In the genomic region with DNA sequence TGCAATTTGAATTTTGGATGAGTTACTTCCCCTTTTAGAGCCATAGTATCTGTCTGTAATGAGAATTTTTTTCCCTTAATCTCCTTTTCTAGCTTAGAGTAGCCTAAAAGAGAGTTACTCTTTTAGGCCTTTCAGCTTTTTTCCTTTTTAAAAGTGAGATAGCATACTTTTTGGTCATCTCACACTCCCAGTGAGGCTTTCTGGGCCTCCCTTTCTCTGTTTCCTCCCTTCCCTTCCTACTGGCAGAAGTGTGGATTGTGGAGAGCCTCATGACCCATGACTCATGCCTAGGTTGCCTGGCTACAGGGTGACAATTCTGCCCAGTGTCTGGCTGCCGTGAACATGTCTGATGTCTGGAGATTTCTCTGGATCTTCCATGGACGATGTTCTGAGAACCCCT, we compare ENCODE assay signal across 9 cellular contexts. TPM values are rescaled to one million over a fixed set of nuclear protein-coding genes. Genes with fewer than 3 reads are reported as not detected.
DNase-seq lines count a peak whose midpoint lies in the region; ATAC-seq and TF ChIP-seq lines count a peak whose summit lies in the region.
"Had no signal": no experiment of that assay in that cellular context is flagged by ENCODE, and none has a peak within 500 bp of the region (broad histone marks: within the 10 kb centered on the region; RNA-seq: fewer than 3 reads in every experiment).

No MANE protein-coding gene starts in this region.

- WGBS in psoas muscle, 3 donors, result 45 to 68% (median 64%) methylated on average over 2 of the region's 2 CpGs

- H3K9me3 ChIP-seq in Panc1 (ENCODE audit: control insufficient read depth, insufficient read depth, low read depth, low read length), result no peaks in the 10 kb centered on the region
- H3K9me3 ChIP-seq in psoas muscle, result no peaks in the 10 kb centered on the region

- POLR2A ChIA-PET in Panc1 (lab: Charles Lee), result no interaction called here

- peaks cover 98% of the 10 kb centered on the region for H3K36me3 Mint-ChIP-seq in Calu3 (ENCODE audit: insufficient read depth, unreplicated experiment)
- H3K36me3 Mint-ChIP-seq in activated T-cell treated with anti-CD3 and anti-CD28 coated beads, Interleukin-2, amount 50 U/mL, for 4 hours (ENCODE audit: insufficient read depth), result no peaks in the 10 kb centered on the region
- H3K36me3 Mint-ChIP-seq in GM23338 (ENCODE audit: low read depth), result no peaks in the 10 kb centered on the region

- H3K79me2 ChIP-seq in GM23338 (replicated peaks; ENCODE audit: insufficient read depth), result no peaks in the 10 kb centered on the region

- DNase-seq in Calu3 (peak; percentile 93), Panc1 (ENCODE audit: low read depth, low spot score) (no peak), fibroblast of the aortic adventitia (ENCODE audit: low read depth) (peak; percentile 83), psoas muscle (peak in 1 of 2 donors; percentile 42), GM23338 (ENCODE audit: low spot score) (no peak)
- no peak for DNase-seq in activated T-cell treated with anti-CD3 and anti-CD28 coated beads, Interleukin-2, amount 50 U/mL, for 4 hours
- DNase-seq in stimulated activated CD4-positive, alpha-beta T cell treated with anti-CD3 and anti-CD28 coated beads, Interleukin-1b, Interleukin-23, amount 100 ng/mL, for 48 hours, result no peak
- DNase-seq: NCI-H1092 treated with DMSO at 0.1 percent for 48 hours had no signal

- no peaks in the 10 kb centered on the region for H3F3A ChIP-seq in GM23338 (replicated peaks; ENCODE audit: low read depth)

- ATAC-seq in Panc1, result peak; percentile 80
- ATAC-seq in psoas muscle, result peak in 3 of 4 donors; percentile 49 to 61 (median 56)
- ATAC-seq in HG03460 (IDR thresholded peaks at IDR 0.05; ENCODE audit: unreplicated experiment), result no peak
- no peak for ATAC-seq in activated T-cell treated with anti-CD3 and anti-CD28 coated beads, Interleukin-2, amount 50 U/mL, for 4 hours
- no peak for ATAC-seq in GM23338

- BruUV-seq in Calu3 (replicated peaks; lab: Mats Ljungman, UMichigan), result no TSS peak
- no TSS peak for BruUV-seq in Panc1 (replicated peaks; lab: Mats Ljungman, UMichigan)

- H3K27me3 ChIP-seq in Panc1 (ENCODE audit: control insufficient read depth, insufficient read depth, low read length), result no peaks in the 10 kb centered on the region; the same call in 1 of the 2 replicates
- no peaks in the 10 kb centered on the region for H3K27me3 ChIP-seq in psoas muscle (ENCODE audit: insufficient read depth in 3 of 3, low read length in 2 of 3)
- H3K27me3 ChIP-seq in GM23338 (ENCODE audit: insufficient read depth), result no peaks in the 10 kb centered on the region

- H3K4me1 ChIP-seq in Panc1 (ENCODE audit: control insufficient read depth, insufficient read depth, low read length) (no peaks in the 10 kb centered on the region), psoas muscle (no peaks in the 10 kb centered on the region), GM23338 (ENCODE audit: insufficient read depth) (peaks cover 10% of the 10 kb centered on the region; the same call in 1 of the 2 replicates)

- H2AFZ ChIP-seq in GM23338, result no peak overlapping the region

- no peak for TF ChIP-seq CTCF in Calu3 (IDR thresholded peaks at IDR 0.05; ENCODE audit: unreplicated experiment)
- TF ChIP-seq CTCF in Panc1 (IDR thresholded peaks at IDR 0.05), result no peak
- no peak for TF ChIP-seq CTCF in fibroblast of the aortic adventitia (IDR thresholded peaks at IDR 0.05; ENCODE audit: insufficient read depth, low read length)
- no peak for TF ChIP-seq CTCF in psoas muscle (IDR thresholded peaks at IDR 0.05)
- TF ChIP-seq CTCF in GM23338 (conservative IDR thresholded peaks at IDR 0.05; ENCODE audit: low read depth in 2 of 2), result no peak

- H3K27me3 Mint-ChIP-seq in Calu3 (ENCODE audit: unreplicated experiment) (no peaks in the 10 kb centered on the region), GM23338 (ENCODE audit: insufficient read depth, low read depth, poor library complexity) (no peaks in the 10 kb centered on the region)
- peaks cover 20% of the 10 kb centered on the region for H3K27me3 Mint-ChIP-seq in activated T-cell treated with anti-CD3 and anti-CD28 coated beads, Interleukin-2, amount 50 U/mL, for 4 hours (ENCODE audit: low read depth)

- H3K4me3 Mint-ChIP-seq in Calu3 (ENCODE audit: low read depth, unreplicated experiment) (peak overlapping the region; percentile 26), GM23338 (no peak overlapping the region)
- no peak overlapping the region for H3K4me3 Mint-ChIP-seq in activated T-cell treated with anti-CD3 and anti-CD28 coated beads, Interleukin-2, amount 50 U/mL, for 4 hours

- H3K4me1 Mint-ChIP-seq in Calu3 (ENCODE audit: low read depth, unreplicated experiment) (peaks cover 69% of the 10 kb centered on the region), GM23338 (peaks cover 10% of the 10 kb centered on the region)
- peaks cover 5% of the 10 kb centered on the region for H3K4me1 Mint-ChIP-seq in activated T-cell treated with anti-CD3 and anti-CD28 coated beads, Interleukin-2, amount 50 U/mL, for 4 hours (ENCODE audit: low read depth)

- CTCF ChIA-PET in Calu3 (lab: Charles Lee), result interaction anchor here (0.7 to 2.9 kb wide), 5 partner anchors 10 to 619 kb away, joined by 5 to 11 read pairs (median 8); no protein-coding TSS in a partner anchor
- CTCF ChIA-PET in Panc1 (lab: Charles Lee), result no interaction called here

- peak overlapping the region; percentile 96 for H3K27ac Mint-ChIP-seq in Calu3 (ENCODE audit: unreplicated experiment)
- H3K27ac Mint-ChIP-seq in GM23338, result no peak overlapping the region

- intact Hi-C loops in Calu3 (cut with micrococcal nuclease; ENCODE audit: unreplicated experiment) (no loop called here), Panc1 (cut with micrococcal nuclease; ENCODE audit: unreplicated experiment) (no loop called here), psoas muscle (cut with DNase I) (no loop called here)

- in situ Hi-C loops in Panc1 (cut with HindIII; ENCODE audit: low pct_unique_long_range_greater_than_20kb, low sequenced_read_pairs), result no loop called here

- H4K20me1 ChIP-seq in GM23338 (replicated peaks; ENCODE audit: insufficient read depth), result no peaks in the 10 kb centered on the region

- no peaks in the 10 kb centered on the region for H3K9me3 Mint-ChIP-seq in Calu3 (ENCODE audit: low read depth, unreplicated experiment)
- H3K9me3 Mint-ChIP-seq in activated T-cell treated with anti-CD3 and anti-CD28 coated beads, Interleukin-2, amount 50 U/mL, for 4 hours, result no peaks in the 10 kb centered on the region
- H3K9me3 Mint-ChIP-seq in GM23338, result no peaks in the 10 kb centered on the region

- H3K4me2 ChIP-seq in GM23338, result no peak overlapping the region

- H3K9me2 ChIP-seq in GM23338 (ENCODE audit: insufficient read depth), result no peaks in the 10 kb centered on the region

- H3K36me3 ChIP-seq in Panc1 (ENCODE audit: control insufficient read depth, insufficient read depth, low read length) (no peaks in the 10 kb centered on the region), psoas muscle (ENCODE audit: insufficient read depth in 1 of 2, low read depth in 1 of 2) (no peaks in the 10 kb centered on the region), GM23338 (ENCODE audit: insufficient read depth) (no peaks in the 10 kb centered on the region)

- H3K4me3 ChIP-seq in Panc1 (ENCODE audit: low read depth in 2 of 2, low read length in 2 of 2) (no peak overlapping the region), fibroblast of the aortic adventitia (ENCODE audit: low read depth, low read length) (no peak overlapping the region), psoas muscle (no peak overlapping the region), GM23338 (no peak overlapping the region)

- no peak overlapping the region for H3K27ac ChIP-seq in Panc1 (ENCODE audit: low read length)
- H3K27ac ChIP-seq in psoas muscle, result no peak overlapping the region
- H3K27ac ChIP-seq in GM23338 (ENCODE audit: low read depth), result no peak overlapping the region

TF ChIP-seq in GM23338, 12 proteins besides CTCF, POLR2A, EP300 and RAD21 (continues in another document):
- no peak for TF ChIP-seq NANOG (IDR thresholded peaks at IDR 0.05; ENCODE audit: borderline replicate concordance)

RNA-seq across cellular contexts. Expression of a gene that starts 15.2 kb away (rescaled TPM):
- total RNA-seq in Calu3 (2022), result 1,389 and 1,709 TPM in 2 replicates
- total RNA-seq in Panc1 (2021; ENCODE audit: unreplicated experiment), result not detected
- polyA plus RNA-seq in Panc1 (2012; ENCODE audit: insufficient read length), result not detected
- not detected in 2 replicates for total RNA-seq in fibroblast of the aortic adventitia (ENCODE audit: low replicate concordance)
- 1 to 10 TPM in 1 of 4 donors, under 1 TPM in 1, not detected in 2; 0.25 to 1.5 TPM for total RNA-seq in psoas muscle
- under 1 TPM in 1 of 3 donors, not detected in 2; 0.03 TPM for polyA plus RNA-seq in psoas muscle
- not detected for total RNA-seq in activated T-cell treated with anti-CD3 and anti-CD28 coated beads, Interleukin-2, amount 50 U/mL, for 4 hours
- not detected in 2 replicates for total RNA-seq in GM23338 (2014; rRNA removed; shearing (Covaris generic))
- not detected in 2 replicates for polyA plus RNA-seq in GM23338 (2016; fragmentation: Nextera tagmentation; extraction: Ambion mirVana)

RNA-seq across cellular contexts. Expression of a gene that starts 37.2 kb away (rescaled TPM):
- 0.66 and 1.7 TPM in 2 replicates for total RNA-seq in Calu3 (2022)
- 0.13 TPM for total RNA-seq in Panc1 (2021; ENCODE audit: unreplicated experiment)
- polyA plus RNA-seq in Panc1 (2012; ENCODE audit: insufficient read length), result not detected
- total RNA-seq in fibroblast of the aortic adventitia (ENCODE audit: low replicate concordance), result not detected in 2 replicates
- total RNA-seq in psoas muscle, result under 1 TPM in 1 of 4 donors, not detected in 3; 0.21 TPM
- under 1 TPM in 2 of 3 donors, not detected in 1; 0.08 to 0.35 TPM for polyA plus RNA-seq in psoas muscle
- under 1 TPM; 0.19 to 0.30 (median 0.21) TPM for total RNA-seq in activated T-cell treated with anti-CD3 and anti-CD28 coated beads, Interleukin-2, amount 50 U/mL, for 4 hours
- total RNA-seq in GM23338 (2014; rRNA removed; shearing (Covaris generic)), result not detected in 2 replicates
- not detected in 2 replicates for polyA plus RNA-seq in GM23338 (2016; fragmentation: Nextera tagmentation; extraction: Ambion mirVana)

RNA-seq across cellular contexts. Expression of a gene that starts 44.5 kb away (rescaled TPM):
- total RNA-seq in Calu3 (2022) (0.44 TPM in 1 of 2 replicates, not detected in the other), Panc1 (2021; ENCODE audit: unreplicated experiment) (not detected), fibroblast of the aortic adventitia (ENCODE audit: low replicate concordance) (not detected in 2 replicates), psoas muscle (not detected)
- polyA plus RNA-seq in Panc1 (2012; ENCODE audit: insufficient read length), result not detected
- polyA plus RNA-seq in psoas muscle (not detected), GM23338 (2016; fragmentation: Nextera tagmentation; extraction: Ambion mirVana) (not detected in 2 replicates)
- not detected for total RNA-seq in activated T-cell treated with anti-CD3 and anti-CD28 coated beads, Interleukin-2, amount 50 U/mL, for 4 hours
- not detected in 2 replicates for total RNA-seq in GM23338 (2014; rRNA removed; shearing (Covaris generic))

RNA-seq across cellular contexts. Expression of a gene that starts 55.2 kb away (rescaled TPM):
- total RNA-seq in Calu3 (2022), result 2.4 and 2.7 TPM in 2 replicates
- not detected for total RNA-seq in Panc1 (2021; ENCODE audit: unreplicated experiment)
- polyA plus RNA-seq in Panc1 (2012; ENCODE audit: insufficient read length), result not detected
- total RNA-seq in fibroblast of the aortic adventitia (ENCODE audit: low replicate concordance), result not detected in 2 replicates
- total RNA-seq in psoas muscle, result not detected
- polyA plus RNA-seq in psoas muscle, result not detected
- not detected for total RNA-seq in activated T-cell treated with anti-CD3 and anti-CD28 coated beads, Interleukin-2, amount 50 U/mL, for 4 hours
- total RNA-seq in GM23338 (2014; rRNA removed; shearing (Covaris generic)), result not detected in 2 replicates
- polyA plus RNA-seq in GM23338 (2016; fragmentation: Nextera tagmentation; extraction: Ambion mirVana), result not detected in 2 replicates

Comparison
In these comparisons a context has a peak if more than half of its experiments do, and no peak if none do; other contexts are left out.
1. DNase-seq: peak in Calu3 (single experiment) and fibroblast of the aortic adventitia (single experiment); none in Panc1 (single experiment), activated T-cell treated with anti-CD3 and anti-CD28 coated beads, Interleukin-2, amount 50 U/mL, for 4 hours (single experiment), GM23338 (single experiment) and stimulated activated CD4-positive, alpha-beta T cell treated with anti-CD3 and anti-CD28 coated beads, Interleukin-1b, Interleukin-23, amount 100 ng/mL, for 48 hours (single experiment).
2. ATAC-seq: peak in Panc1 (single experiment) and psoas muscle (3 of 4); none in HG03460 (single experiment), activated T-cell treated with anti-CD3 and anti-CD28 coated beads, Interleukin-2, amount 50 U/mL, for 4 hours (0 of 2) and GM23338 (single experiment).
3. RNA of a gene that starts 15.2 kb away (total RNA-seq): 1,389 to 1,709 TPM in Calu3; 0.25 to 1.5 TPM in psoas muscle, not detected in activated T-cell treated with anti-CD3 and anti-CD28 coated beads, Interleukin-2, amount 50 U/mL, for 4 hours, not detected in Panc1 (single experiment), not detected in fibroblast of the aortic adventitia and not detected in GM23338; every median in the first group is over 100 times any median in the second.